ENCODE assay signal across 20 cellular contexts in genomic region chr4:81828991-81829390, GRCh38.
DNase-seq lines count a peak whose midpoint lies in the region; ATAC-seq and TF ChIP-seq lines count a peak whose summit lies in the region.
"Had no signal": no experiment of that assay in that cellular context is flagged by ENCODE, and none has a peak within 500 bp of the region (broad histone marks: within the 10 kb centered on the region; RNA-seq: fewer than 3 reads in every experiment).

No MANE protein-coding gene starts in this region.

- H3K4me1 ChIP-seq in heart right ventricle (no peaks in the 10 kb centered on the region), right lobe of liver (no peaks in the 10 kb centered on the region)
- H3K4me1 ChIP-seq: Caco-2 had no signal

- TF ChIP-seq POLR2A in right lobe of liver (IDR thresholded peaks at IDR 0.05): no peak

- TF ChIP-seq CTCF in heart right ventricle (IDR thresholded peaks at IDR 0.05): no peak
- no peak for TF ChIP-seq CTCF in right lobe of liver (IDR thresholded peaks at IDR 0.05)

- intact Hi-C loops in heart right ventricle (cut with DNase I) (no loop called here), right lobe of liver (cut with DNase I) (no loop called here)

- H3K36me3 ChIP-seq in heart right ventricle (no peaks in the 10 kb centered on the region), right lobe of liver (no peaks in the 10 kb centered on the region)

- no peaks in the 10 kb centered on the region for H3K27me3 ChIP-seq in heart right ventricle
- H3K27me3 ChIP-seq in right lobe of liver: no peaks in the 10 kb centered on the region

- DNase-seq in DMS 273 (lab: John Stamatoyannopoulos, UW; ENCODE audit: unreplicated experiment) (peak; percentile 4), DMS 273 treated with DMSO at 0.1 percent for 48 hours (lab: John Stamatoyannopoulos, UW) (no peak), NCI-H226 (peak; percentile 51), heart right ventricle (peak; percentile 52 to 71), right lobe of liver (peak; percentile 67 to 86 (median 84)), NCI-H128 (lab: John Stamatoyannopoulos, UW; ENCODE audit: unreplicated experiment) (no peak)
- no peak for DNase-seq in NK-92 treated with Interleukin-12 subunit alpha and Interleukin-12 subunit beta, amount 100 ng/mL, for 24 hours (lab: John Stamatoyannopoulos, UW)
- DNase-seq: Caco-2; CD4-positive, CD25-positive, alpha-beta regulatory T cell; DMS53; H7; Kasumi-1; NCI-H1417; NCI-H2029; NCI-H2171; NCI-H446 treated with DMSO at 0.1 percent for 48 hours; NCI-H774; SHP77 treated with DMSO at 0.1 percent for 48 hours had no signal

- ATAC-seq in heart right ventricle: peak; percentile 88 to 100 (median 98)
- peak; percentile 93 to 100 (median 98) for ATAC-seq in right lobe of liver
- no peak for ATAC-seq in GM21786 (IDR thresholded peaks at IDR 0.05; ENCODE audit: unreplicated experiment)

- no peak overlapping the region for H3K4me3 ChIP-seq in heart right ventricle
- no peak overlapping the region for H3K4me3 ChIP-seq in right lobe of liver

- H3K27ac ChIP-seq in heart right ventricle (peak overlapping the region in 3 of 10 donors; percentile 12 to 47 (median 13)), right lobe of liver (no peak overlapping the region)
- H3K27ac ChIP-seq: 22Rv1 had no signal

- H3K9me3 ChIP-seq in heart right ventricle: no peaks in the 10 kb centered on the region
- no peaks in the 10 kb centered on the region for H3K9me3 ChIP-seq in right lobe of liver
- H3K9me3 ChIP-seq: Caco-2 had no signal

- WGBS in heart right ventricle, 2 donors: 53 to 59% methylated on average over 1 of the region's 1 CpG
- no CpG with 5 or more reads among the region's 1 CpG for WGBS in right lobe of liver (ENCODE audit: insufficient coverage, low coverage, low lambda C conversion rate, missing lambda C conversion rate)

Comparison
In these comparisons a context has a peak if more than half of its experiments do, and no peak if none do; other contexts are left out.
1. DNase-seq: peak in DMS 273 (single experiment), NCI-H226 (single experiment), heart right ventricle (2 of 2) and right lobe of liver (3 of 3); none in DMS 273 treated with DMSO at 0.1 percent for 48 hours (single experiment), NK-92 treated with Interleukin-12 subunit alpha and Interleukin-12 subunit beta, amount 100 ng/mL, for 24 hours (single experiment) and NCI-H128 (single experiment).